ENCODE assay signal across 14 cellular contexts in the genomic region with DNA sequence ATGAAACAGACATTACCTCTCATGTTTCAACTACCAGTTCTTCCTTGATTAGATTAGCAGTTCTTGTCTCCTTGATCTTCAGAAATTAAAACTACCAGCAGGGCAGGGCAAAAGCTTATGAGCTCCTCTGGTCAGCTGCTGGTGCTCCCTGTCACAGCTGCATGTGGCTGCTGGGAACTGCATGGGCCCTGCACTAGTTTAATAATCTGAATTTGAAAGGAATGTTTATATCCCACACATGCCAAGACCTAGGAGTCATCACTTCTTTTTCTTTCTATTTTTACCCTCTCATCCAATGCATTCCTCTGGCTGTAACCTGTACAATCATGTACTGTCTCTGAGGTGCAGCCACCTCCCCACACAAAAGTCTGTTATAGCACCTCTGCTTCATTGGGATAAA.
DNase-seq lines count a peak whose midpoint lies in the region; ATAC-seq, FAIRE-seq and TF ChIP-seq lines count a peak whose summit lies in the region.
"Had no signal": no experiment of that assay in that cellular context is flagged by ENCODE, and none has a peak within 500 bp of the region (broad histone marks: within the 10 kb centered on the region; RNA-seq: fewer than 3 reads in every experiment).

No MANE protein-coding gene starts in this region.

- H3K27ac ChIP-seq in mesodermal cell (ENCODE audit: low read depth, low read length, severe bottlenecking) = peak overlapping the region; percentile 64
- H3K27ac ChIP-seq: dorsolateral prefrontal cortex had no signal

- ATAC-seq in GM21528 (IDR thresholded peaks at IDR 0.05; ENCODE audit: low FRiP score, unreplicated experiment) = no peak
- no peak for ATAC-seq in activated naive CD8-positive, alpha-beta T cell treated with anti-CD3 and anti-CD28 coated beads, Interleukin-2, amount 50 U/mL, for 24 hours
- no peak for ATAC-seq in GM21447 (IDR thresholded peaks at IDR 0.05; ENCODE audit: unreplicated experiment)
- ATAC-seq in HG03039 (IDR thresholded peaks at IDR 0.05; ENCODE audit: unreplicated experiment) = no peak
- ATAC-seq: stimulated activated effector memory CD8-positive, alpha-beta T cell treated with anti-CD3 and anti-CD28 coated beads, Interleukin-12 subunit alpha, Interleukin-12 subunit beta, amount 100 ng/mL, for 72 hours had no signal

- DNase-seq in BJ (ENCODE audit: low read depth) (peak; percentile 70), M059J (ENCODE audit: low read depth) (peak; percentile 87), bronchial epithelial cell (ENCODE audit: low read depth) (peak; percentile 84)
- DNase-seq in activated naive CD8-positive, alpha-beta T cell treated with anti-CD3 and anti-CD28 coated beads, Interleukin-2, amount 50 U/mL, for 24 hours = no peak
- DNase-seq: activated CD4-positive, alpha-beta T cell treated with anti-CD3 and anti-CD28 coated beads for 1 hour; CD4-positive, CD25-positive, alpha-beta regulatory T cell; dorsolateral prefrontal cortex; stimulated activated CD4-positive, alpha-beta T cell treated with anti-CD3 and anti-CD28 coated beads, Interleukin-15, amount 100 ng/mL, for 24 hours had no signal

- peaks cover 2% of the 10 kb centered on the region for H3K4me1 Mint-ChIP-seq in activated naive CD8-positive, alpha-beta T cell treated with anti-CD3 and anti-CD28 coated beads, Interleukin-2, amount 50 U/mL, for 24 hours
- H3K4me1 Mint-ChIP-seq: CD4-positive, CD25-positive, alpha-beta regulatory T cell; IgD-negative memory B cell; stimulated activated effector memory CD8-positive, alpha-beta T cell treated with anti-CD3 and anti-CD28 coated beads, Interleukin-12 subunit alpha, Interleukin-12 subunit beta, amount 100 ng/mL, for 72 hours had no signal

- H3K27me3 Mint-ChIP-seq in activated naive CD8-positive, alpha-beta T cell treated with anti-CD3 and anti-CD28 coated beads, Interleukin-2, amount 50 U/mL, for 24 hours = peaks cover 24% of the 10 kb centered on the region

- FAIRE-seq in bronchial epithelial cell (lab: Jason Lieb, UNC) = no peak

- H3K36me3 Mint-ChIP-seq in activated naive CD8-positive, alpha-beta T cell treated with anti-CD3 and anti-CD28 coated beads, Interleukin-2, amount 50 U/mL, for 24 hours (ENCODE audit: low read depth) = no peaks in the 10 kb centered on the region
- H3K36me3 Mint-ChIP-seq: CD4-positive, CD25-positive, alpha-beta regulatory T cell; IgD-negative memory B cell; stimulated activated effector memory CD8-positive, alpha-beta T cell treated with anti-CD3 and anti-CD28 coated beads, Interleukin-12 subunit alpha, Interleukin-12 subunit beta, amount 100 ng/mL, for 72 hours had no signal

- no peak overlapping the region for H3K27ac Mint-ChIP-seq in activated naive CD8-positive, alpha-beta T cell treated with anti-CD3 and anti-CD28 coated beads, Interleukin-2, amount 50 U/mL, for 24 hours
- H3K27ac Mint-ChIP-seq: IgD-negative memory B cell; stimulated activated effector memory CD8-positive, alpha-beta T cell treated with anti-CD3 and anti-CD28 coated beads, Interleukin-12 subunit alpha, Interleukin-12 subunit beta, amount 100 ng/mL, for 72 hours had no signal

- TF ChIP-seq CTCF in BJ (IDR thresholded peaks at IDR 0.05; ENCODE audit: insufficient read depth, low read depth, low read length) (no peak), bronchial epithelial cell (IDR thresholded peaks at IDR 0.05; ENCODE audit: insufficient read depth, low read length, severe bottlenecking) (no peak)

- H3K36me3 ChIP-seq in BJ (ENCODE audit: control insufficient read depth, insufficient read depth, low read length) = no peaks in the 10 kb centered on the region
- no peaks in the 10 kb centered on the region for H3K36me3 ChIP-seq in bronchial epithelial cell (ENCODE audit: control insufficient read depth, insufficient read depth, low read length)
- H3K36me3 ChIP-seq in mesodermal cell (ENCODE audit: control insufficient read depth, insufficient read depth, low read length) = no peaks in the 10 kb centered on the region

- no peak overlapping the region for H3K4me3 ChIP-seq in BJ (ENCODE audit: low read depth, low read length)
- no peak overlapping the region for H3K4me3 ChIP-seq in bronchial epithelial cell (ENCODE audit: low read depth, low read length)
- H3K4me3 ChIP-seq in mesodermal cell (ENCODE audit: extremely low read depth, insufficient read depth, low read length, poor library complexity, severe bottlenecking) = no peak overlapping the region
- H3K4me3 ChIP-seq: dorsolateral prefrontal cortex had no signal

- no peak overlapping the region for H3K4me3 Mint-ChIP-seq in activated naive CD8-positive, alpha-beta T cell treated with anti-CD3 and anti-CD28 coated beads, Interleukin-2, amount 50 U/mL, for 24 hours
- H3K4me3 Mint-ChIP-seq: CD4-positive, CD25-positive, alpha-beta regulatory T cell; IgD-negative memory B cell; stimulated activated effector memory CD8-positive, alpha-beta T cell treated with anti-CD3 and anti-CD28 coated beads, Interleukin-12 subunit alpha, Interleukin-12 subunit beta, amount 100 ng/mL, for 72 hours had no signal

- peaks cover 17% of the 10 kb centered on the region for H3K4me1 ChIP-seq in mesodermal cell (ENCODE audit: control insufficient read depth, insufficient read depth, low read length, poor library complexity, severe bottlenecking)

- no peaks in the 10 kb centered on the region for H3K9me3 Mint-ChIP-seq in activated naive CD8-positive, alpha-beta T cell treated with anti-CD3 and anti-CD28 coated beads, Interleukin-2, amount 50 U/mL, for 24 hours
- H3K9me3 Mint-ChIP-seq: CD4-positive, CD25-positive, alpha-beta regulatory T cell; stimulated activated effector memory CD8-positive, alpha-beta T cell treated with anti-CD3 and anti-CD28 coated beads, Interleukin-12 subunit alpha, Interleukin-12 subunit beta, amount 100 ng/mL, for 72 hours had no signal

- no peaks in the 10 kb centered on the region for H3K9me3 ChIP-seq in mesodermal cell (ENCODE audit: control insufficient read depth, low read length)

- CTCF ChIA-PET in BJ (lab: Yijun Ruan, JAX) = interaction anchor here (1.4 to 2.3 kb wide), 2 partner anchors 30 to 386 kb away, joined by 4 to 9 read pairs; no protein-coding TSS in a partner anchor

- POLR2A ChIA-PET in BJ (lab: Charles Lee) = no interaction called here

- H3K27me3 ChIP-seq in BJ (ENCODE audit: control insufficient read depth, insufficient read depth, low read length) (no peaks in the 10 kb centered on the region), bronchial epithelial cell (ENCODE audit: control insufficient read depth, insufficient read depth, low read length) (no peaks in the 10 kb centered on the region)
- H3K27me3 ChIP-seq: dorsolateral prefrontal cortex had no signal
